27 cellular contexts compared by ENCODE assay signal in the genomic region with DNA sequence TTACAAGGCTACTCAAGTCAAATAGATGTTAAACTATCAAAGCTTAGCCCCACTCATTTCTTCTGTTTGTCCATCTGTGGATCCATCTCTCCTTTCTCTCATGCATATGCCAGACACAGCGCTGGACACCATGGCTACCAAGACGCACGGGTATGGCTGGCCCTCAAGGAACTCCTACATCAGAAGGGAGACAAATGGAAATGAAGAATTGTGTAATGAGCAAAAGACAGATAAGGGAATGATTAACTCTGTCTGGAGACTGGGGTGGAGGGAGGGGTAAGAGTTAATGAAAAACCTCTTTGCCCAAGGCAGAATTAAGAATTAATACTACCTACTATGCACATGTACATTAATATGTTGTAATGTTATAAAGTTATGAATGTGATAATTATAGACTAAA.
"Had no signal": no experiment of that assay in that cellular context is flagged by ENCODE, and none has a peak within 500 bp of the region (broad histone marks: within the 10 kb centered on the region; RNA-seq: fewer than 3 reads in every experiment).

No MANE protein-coding gene starts in this region.

- FAIRE-seq: pancreas had no signal

- DNase-seq: dermis blood vessel endothelial cell; effector memory CD4-positive, alpha-beta T cell; erythroblast; esophagus squamous epithelium; foreskin melanocyte; glutamatergic neuron; heart right ventricle; hippocampal formation; islet precursor cell; left cardiac atrium; left lung; mesenchymal stem cell; natural killer cell; pancreas; right cardiac atrium; sigmoid colon; stimulated activated CD4-positive, alpha-beta T cell treated with anti-CD3 and anti-CD28 coated beads, Interleukin-2, amount 100 ng/mL, for 24 hours; stimulated activated CD4-positive, alpha-beta T cell treated with anti-CD3 and anti-CD28 coated beads, Interleukin-4, amount 100 ng/mL, for 24 hours; stimulated activated naive CD4-positive, alpha-beta T cell treated with Interleukin-2 at 50 U/mL for 16 hours; stomach; thyroid gland; trophoblast cell had no signal

- H3K9me3 ChIP-seq: esophagus squamous epithelium, heart right ventricle, left lung, neutrophil, pancreas, prostate gland, sigmoid colon, stomach, thyroid gland had no signal

- H3K27ac Mint-ChIP-seq: natural killer cell; stimulated activated effector memory CD8-positive, alpha-beta T cell treated with anti-CD3 and anti-CD28 coated beads, Interleukin-12 subunit alpha, Interleukin-12 subunit beta, amount 100 ng/mL, for 72 hours had no signal

- H3K36me3 ChIP-seq: esophagus squamous epithelium, heart right ventricle, left lung, neutrophil, pancreas, prostate gland, sigmoid colon, stomach, thyroid gland had no signal

- H3K4me1 Mint-ChIP-seq: natural killer cell; stimulated activated effector memory CD8-positive, alpha-beta T cell treated with anti-CD3 and anti-CD28 coated beads, Interleukin-12 subunit alpha, Interleukin-12 subunit beta, amount 100 ng/mL, for 72 hours had no signal

- H3K4me3 ChIP-seq: coronary artery, esophagus squamous epithelium, heart right ventricle, left lung, pancreas, prostate gland, sigmoid colon, stomach, thyroid gland had no signal

- H3K9me3 Mint-ChIP-seq: natural killer cell; stimulated activated effector memory CD8-positive, alpha-beta T cell treated with anti-CD3 and anti-CD28 coated beads, Interleukin-12 subunit alpha, Interleukin-12 subunit beta, amount 100 ng/mL, for 72 hours had no signal

- H3K36me3 Mint-ChIP-seq: natural killer cell; stimulated activated effector memory CD8-positive, alpha-beta T cell treated with anti-CD3 and anti-CD28 coated beads, Interleukin-12 subunit alpha, Interleukin-12 subunit beta, amount 100 ng/mL, for 72 hours had no signal

- ATAC-seq: heart right ventricle; left cardiac atrium; left lung; natural killer cell; pancreas; right cardiac atrium; stimulated activated effector memory CD8-positive, alpha-beta T cell treated with anti-CD3 and anti-CD28 coated beads, Interleukin-12 subunit alpha, Interleukin-12 subunit beta, amount 100 ng/mL, for 72 hours had no signal

- H3K4me1 ChIP-seq: esophagus squamous epithelium, left lung, pancreas, prostate gland, sigmoid colon, stomach, thyroid gland had no signal

- H3K27ac ChIP-seq: coronary artery, esophagus squamous epithelium, heart right ventricle, left lung, neutrophil, pancreas, prostate gland, sigmoid colon, stomach, thyroid gland had no signal

- H3K4me3 Mint-ChIP-seq: natural killer cell; neural crest cell; stimulated activated effector memory CD8-positive, alpha-beta T cell treated with anti-CD3 and anti-CD28 coated beads, Interleukin-12 subunit alpha, Interleukin-12 subunit beta, amount 100 ng/mL, for 72 hours had no signal
